In genomic region chr2:112276954-112277353, GRCh38 we compare ENCODE assay signal across 12 cellular contexts. TPM values are rescaled to one million over a fixed set of nuclear protein-coding genes. Genes with fewer than 3 reads are reported as not detected.
DNase-seq lines count a peak whose midpoint lies in the region; ATAC-seq, FAIRE-seq and TF ChIP-seq lines count a peak whose summit lies in the region.
"Had no signal": no experiment of that assay in that cellular context is flagged by ENCODE, and none has a peak within 500 bp of the region (broad histone marks: within the 10 kb centered on the region; RNA-seq: fewer than 3 reads in every experiment).

No MANE protein-coding gene starts in this region.

- WGBS in thyroid gland, 2 donors: 60 to 67% methylated on average over 5 of the region's 5 CpGs

- H3K4me3 ChIP-seq in kidney (ENCODE audit: low read length in 2 of 2) (peak overlapping the region; percentile 90 to 94), thyroid gland (replicated peaks in 1 of 3) (no peak overlapping the region)

- no peak for DNase-seq in activated naive CD4-positive, alpha-beta T cell treated with anti-CD3 and anti-CD28 coated beads, Interleukin-2, amount 50 U/mL, for 16 hours
- DNase-seq in activated CD8-positive, alpha-beta T cell treated with anti-CD3 and anti-CD28 coated beads, Interleukin-2, amount 10 ng/mL, durations not matched to agents 7 days and 5 days: no peak
- no peak for DNase-seq in kidney
- DNase-seq in thyroid gland: no peak
- no peak for DNase-seq in HPDE6-E6E7 (ENCODE audit: extremely low spot score)
- no peak for DNase-seq in A172 (ENCODE audit: low spot score)
- DNase-seq: NCI-H526, small intestine, testis had no signal

- H3K27ac ChIP-seq in kidney (ENCODE audit: low read depth in 2 of 2, low read length in 2 of 2) (no peak overlapping the region), thyroid gland (peak overlapping the region in 2 of 3 donors; percentile 100)

- H3K27ac Mint-ChIP-seq in activated naive CD4-positive, alpha-beta T cell treated with anti-CD3 and anti-CD28 coated beads, Interleukin-2, amount 50 U/mL, for 24 hours: peak overlapping the region; percentile 93
- no peak overlapping the region for H3K27ac Mint-ChIP-seq in activated CD8-positive, alpha-beta T cell treated with anti-CD3 and anti-CD28 coated beads, Interleukin-2, amount 10 ng/mL, durations not matched to agents 7 days and 5 days

- H3K36me3 ChIP-seq in kidney (ENCODE audit: control insufficient read depth in 1 of 2, insufficient read depth in 2 of 2, low read length in 2 of 2) (no peaks in the 10 kb centered on the region), thyroid gland (no peaks in the 10 kb centered on the region)

- CTCF ChIA-PET in activated CD8-positive, alpha-beta T cell treated with anti-CD3 and anti-CD28 coated beads, Interleukin-2, amount 10 ng/mL, durations not matched to agents 7 days and 5 days (lab: Charles Lee): interaction anchor here (0.6 to 2.0 kb wide), 6 partner anchors 17 to 227 kb away, joined by 3 to 10 read pairs (median 3); partner anchors contain the start of gene ZC3H8

- H3K9me3 Mint-ChIP-seq in activated naive CD4-positive, alpha-beta T cell treated with anti-CD3 and anti-CD28 coated beads, Interleukin-2, amount 50 U/mL, for 24 hours: no peaks in the 10 kb centered on the region
- no peaks in the 10 kb centered on the region for H3K9me3 Mint-ChIP-seq in activated CD8-positive, alpha-beta T cell treated with anti-CD3 and anti-CD28 coated beads, Interleukin-2, amount 10 ng/mL, durations not matched to agents 7 days and 5 days (ENCODE audit: insufficient read depth)

- no peaks in the 10 kb centered on the region for H3K27me3 Mint-ChIP-seq in activated naive CD4-positive, alpha-beta T cell treated with anti-CD3 and anti-CD28 coated beads, Interleukin-2, amount 50 U/mL, for 24 hours
- no peaks in the 10 kb centered on the region for H3K27me3 Mint-ChIP-seq in activated CD8-positive, alpha-beta T cell treated with anti-CD3 and anti-CD28 coated beads, Interleukin-2, amount 10 ng/mL, durations not matched to agents 7 days and 5 days (ENCODE audit: low read depth)

- no peaks in the 10 kb centered on the region for H3K4me1 ChIP-seq in kidney (ENCODE audit: control insufficient read depth in 1 of 2, insufficient read depth in 1 of 2, low read depth in 1 of 2, low read length in 2 of 2)
- peaks cover 11 to 17% of the 10 kb centered on the region in 2 donors for H3K4me1 ChIP-seq in thyroid gland

- no peaks in the 10 kb centered on the region for H3K27me3 ChIP-seq in thyroid gland
- H3K27me3 ChIP-seq: testis had no signal

- FAIRE-seq in kidney (lab: Jason Lieb, UNC): no peak
- FAIRE-seq: colon, small intestine had no signal

- peaks cover 45% of the 10 kb centered on the region for H3K4me1 Mint-ChIP-seq in activated naive CD4-positive, alpha-beta T cell treated with anti-CD3 and anti-CD28 coated beads, Interleukin-2, amount 50 U/mL, for 24 hours
- peaks cover 15% of the 10 kb centered on the region for H3K4me1 Mint-ChIP-seq in activated CD8-positive, alpha-beta T cell treated with anti-CD3 and anti-CD28 coated beads, Interleukin-2, amount 10 ng/mL, durations not matched to agents 7 days and 5 days (ENCODE audit: low read depth)

- POLR2A ChIA-PET in activated CD8-positive, alpha-beta T cell treated with anti-CD3 and anti-CD28 coated beads, Interleukin-2, amount 10 ng/mL, durations not matched to agents 7 days and 5 days (lab: Charles Lee): interaction anchor here (0.7 to 1.5 kb wide), 2 partner anchors 222 to 1080 kb away, joined by 3 to 5 read pairs; partner anchors contain the start of gene TMEM87B

- intact Hi-C loops in kidney (cut with DNase I): no loop called here
- intact Hi-C loops in thyroid gland (cut with DNase I): no loop called here

- ATAC-seq in activated CD8-positive, alpha-beta T cell treated with anti-CD3 and anti-CD28 coated beads, Interleukin-2, amount 10 ng/mL, durations not matched to agents 7 days and 5 days: no peak
- ATAC-seq in GM19351 (IDR thresholded peaks at IDR 0.05; ENCODE audit: unreplicated experiment): no peak

- H3K9me3 ChIP-seq in kidney (ENCODE audit: control insufficient read depth in 1 of 2, low read length in 2 of 2) (no peaks in the 10 kb centered on the region), thyroid gland (no peaks in the 10 kb centered on the region)
- H3K9me3 ChIP-seq: testis had no signal

- H3K36me3 Mint-ChIP-seq in activated naive CD4-positive, alpha-beta T cell treated with anti-CD3 and anti-CD28 coated beads, Interleukin-2, amount 50 U/mL, for 24 hours: no peaks in the 10 kb centered on the region
- peaks cover 2% of the 10 kb centered on the region for H3K36me3 Mint-ChIP-seq in activated CD8-positive, alpha-beta T cell treated with anti-CD3 and anti-CD28 coated beads, Interleukin-2, amount 10 ng/mL, durations not matched to agents 7 days and 5 days (ENCODE audit: low read depth)

- H3K4me3 Mint-ChIP-seq in activated naive CD4-positive, alpha-beta T cell treated with anti-CD3 and anti-CD28 coated beads, Interleukin-2, amount 50 U/mL, for 24 hours: peak overlapping the region; percentile 88
- peak overlapping the region; percentile 94 for H3K4me3 Mint-ChIP-seq in activated CD8-positive, alpha-beta T cell treated with anti-CD3 and anti-CD28 coated beads, Interleukin-2, amount 10 ng/mL, durations not matched to agents 7 days and 5 days

- TF ChIP-seq POLR2A in thyroid gland (IDR thresholded peaks at IDR 0.05): no peak

- TF ChIP-seq CTCF in kidney (IDR thresholded peaks at IDR 0.05; ENCODE audit: borderline replicate concordance, extremely low read depth, insufficient read depth) (no peak), thyroid gland (IDR thresholded peaks at IDR 0.05) (no peak)

- peak overlapping the region in 1 of 2 donors; percentile 69 for H3K9ac ChIP-seq in kidney (ENCODE audit: low read length in 2 of 2)

RNA-seq across cellular contexts. Expression of gene ZC3H6, which starts 1.6 kb away (rescaled TPM):
- total RNA-seq in activated CD8-positive, alpha-beta T cell treated with anti-CD3 and anti-CD28 coated beads, Interleukin-2, amount 10 ng/mL, durations not matched to agents 7 days and 5 days: 1 to 10 TPM; 8.4 to 9.0 TPM
- total RNA-seq in kidney (17.1 TPM), thyroid gland (10 to 100 TPM; 17.4 to 20.1 (median 19.0) TPM)
- 1.4 TPM for polyA plus RNA-seq in kidney (ENCODE audit: insufficient read depth, low read depth, low replicate concordance)
- 8.4 and 9.3 TPM in 2 replicates for total RNA-seq in A172 (2014; rRNA removed; shearing (Covaris generic))

RNA-seq across cellular contexts. Expression of gene ZC3H8, which starts 22.1 kb away (rescaled TPM):
- total RNA-seq in activated CD8-positive, alpha-beta T cell treated with anti-CD3 and anti-CD28 coated beads, Interleukin-2, amount 10 ng/mL, durations not matched to agents 7 days and 5 days: 10 to 100 TPM; 13.0 to 16.0 TPM
- total RNA-seq in kidney: 6.8 TPM
- polyA plus RNA-seq in kidney (ENCODE audit: insufficient read depth, low read depth, low replicate concordance): 8.3 TPM
- 10 to 100 TPM; 26.9 to 68.1 (median 43.1) TPM for total RNA-seq in thyroid gland
- total RNA-seq in A172 (2014; rRNA removed; shearing (Covaris generic)): 9.0 and 10.5 TPM in 2 replicates

Comparison
In these comparisons a context has a peak if more than half of its experiments do, and no peak if none do; other contexts are left out.
1. H3K27ac ChIP-seq: peak in thyroid gland (2 of 3); none in kidney (0 of 2).
2. H3K4me3 ChIP-seq: peak in kidney (2 of 2); none in thyroid gland (0 of 3).